ENCODE assay signal across 19 cellular contexts in the genomic region with DNA sequence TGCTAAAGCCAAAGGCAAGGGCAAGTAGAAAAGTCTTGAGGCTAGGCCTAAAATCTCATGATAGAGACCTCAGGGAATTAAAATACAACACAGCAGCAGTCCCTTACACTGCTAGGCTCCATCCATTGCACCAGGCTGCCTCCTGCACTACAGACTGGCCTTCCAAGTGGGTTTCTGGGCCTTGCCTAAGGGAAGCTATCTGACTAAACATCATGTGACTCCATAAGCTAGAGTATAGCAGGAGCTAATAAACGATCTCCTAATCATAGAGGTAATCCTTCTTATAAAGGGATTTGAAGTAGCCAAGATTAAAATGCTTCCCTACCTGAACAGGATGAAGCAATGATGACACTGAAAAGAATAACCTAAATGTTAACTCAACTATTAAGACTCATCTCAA.
DNase-seq lines count a peak whose midpoint lies in the region; ATAC-seq, FAIRE-seq and TF ChIP-seq lines count a peak whose summit lies in the region.
"Had no signal": no experiment of that assay in that cellular context is flagged by ENCODE, and none has a peak within 500 bp of the region (broad histone marks: within the 10 kb centered on the region; RNA-seq: fewer than 3 reads in every experiment).

No MANE protein-coding gene starts in this region.

- H3K9ac ChIP-seq in adipocyte (ENCODE audit: low read length) = peak overlapping the region; percentile 36
- no peak overlapping the region for H3K9ac ChIP-seq in kidney (ENCODE audit: low read length in 2 of 2)

- ATAC-seq in HG03139 (IDR thresholded peaks at IDR 0.05; ENCODE audit: unreplicated experiment) = no peak
- ATAC-seq: left lobe of liver, Panc1 had no signal

- H3K4me1 Mint-ChIP-seq in activated naive CD8-positive, alpha-beta T cell (ENCODE audit: low read depth) = peaks cover 11% of the 10 kb centered on the region
- peaks cover 2% of the 10 kb centered on the region for H3K4me1 Mint-ChIP-seq in activated naive CD8-positive, alpha-beta T cell treated with anti-CD3 and anti-CD28 coated beads for 36 hours
- H3K4me1 Mint-ChIP-seq in type B pancreatic cell (ENCODE audit: unreplicated experiment) = peaks cover 10% of the 10 kb centered on the region

- intact Hi-C loops in kidney (cut with DNase I) = no loop called here

- FAIRE-seq in kidney (lab: Jason Lieb, UNC) (no peak), H54 (lab: Jason Lieb, UNC) (no peak)

- H3K36me3 Mint-ChIP-seq in activated naive CD8-positive, alpha-beta T cell = peaks cover 37% of the 10 kb centered on the region
- H3K36me3 Mint-ChIP-seq in activated naive CD8-positive, alpha-beta T cell treated with anti-CD3 and anti-CD28 coated beads for 36 hours = peaks cover 53% of the 10 kb centered on the region
- peaks cover 56% of the 10 kb centered on the region for H3K36me3 Mint-ChIP-seq in type B pancreatic cell

- H3K27ac ChIP-seq in kidney (ENCODE audit: low read depth in 2 of 2, low read length in 2 of 2) = no peak overlapping the region
- H3K27ac ChIP-seq: psoas muscle, testis, VCaP had no signal

- H3K9me3 ChIP-seq in adipocyte (ENCODE audit: control insufficient read depth, low read length) (no peaks in the 10 kb centered on the region), kidney (ENCODE audit: control insufficient read depth in 1 of 2, low read length in 2 of 2) (no peaks in the 10 kb centered on the region)
- H3K9me3 ChIP-seq: psoas muscle, testis had no signal

- no peak for DNase-seq in activated naive CD8-positive, alpha-beta T cell treated with anti-CD3 and anti-CD28 coated beads for 36 hours
- DNase-seq in adipocyte (ENCODE audit: low read depth) = no peak
- DNase-seq in foreskin melanocyte = peak; percentile 48
- DNase-seq in type B pancreatic cell (ENCODE audit: extremely low spot score, unreplicated experiment) = no peak
- DNase-seq in kidney = no peak
- DNase-seq in H54 (ENCODE audit: insufficient read length, low spot score) = no peak
- DNase-seq: activated naive CD4-positive, alpha-beta T cell treated with Interleukin-2 at 50 U/mL for 16 hours; central memory CD4-positive, alpha-beta T cell; COR-L47; NCI-H1930; NCI-H526; psoas muscle; SW 1271; testis had no signal

- no peaks in the 10 kb centered on the region for H3K27me3 Mint-ChIP-seq in activated naive CD8-positive, alpha-beta T cell
- H3K27me3 Mint-ChIP-seq in activated naive CD8-positive, alpha-beta T cell treated with anti-CD3 and anti-CD28 coated beads for 36 hours = no peaks in the 10 kb centered on the region
- no peaks in the 10 kb centered on the region for H3K27me3 Mint-ChIP-seq in type B pancreatic cell

- no peak overlapping the region for H3K4me3 Mint-ChIP-seq in activated naive CD8-positive, alpha-beta T cell
- no peak overlapping the region for H3K4me3 Mint-ChIP-seq in activated naive CD8-positive, alpha-beta T cell treated with anti-CD3 and anti-CD28 coated beads for 36 hours
- no peak overlapping the region for H3K4me3 Mint-ChIP-seq in type B pancreatic cell

- H3K9me3 Mint-ChIP-seq in activated naive CD8-positive, alpha-beta T cell (ENCODE audit: low read depth) = peaks cover 3% of the 10 kb centered on the region
- H3K9me3 Mint-ChIP-seq in activated naive CD8-positive, alpha-beta T cell treated with anti-CD3 and anti-CD28 coated beads for 36 hours = peaks cover 5% of the 10 kb centered on the region
- H3K9me3 Mint-ChIP-seq in type B pancreatic cell = peaks cover 5% of the 10 kb centered on the region

- peaks cover 21% of the 10 kb centered on the region for H3K4me1 ChIP-seq in adipocyte (ENCODE audit: control insufficient read depth, insufficient read depth, low read length)
- H3K4me1 ChIP-seq in kidney (ENCODE audit: control insufficient read depth in 1 of 2, insufficient read depth in 1 of 2, low read depth in 1 of 2, low read length in 2 of 2) = no peaks in the 10 kb centered on the region
- H3K4me1 ChIP-seq: psoas muscle, testis had no signal

- no peaks in the 10 kb centered on the region for H3K27me3 ChIP-seq in adipocyte (replicated peaks; ENCODE audit: control insufficient read depth, insufficient read depth, low read length)
- H3K27me3 ChIP-seq: testis had no signal

- H3K27ac Mint-ChIP-seq in activated naive CD8-positive, alpha-beta T cell = peak overlapping the region; percentile 70
- no peak overlapping the region for H3K27ac Mint-ChIP-seq in activated naive CD8-positive, alpha-beta T cell treated with anti-CD3 and anti-CD28 coated beads for 36 hours
- peak overlapping the region; percentile 55 for H3K27ac Mint-ChIP-seq in type B pancreatic cell

- H3K36me3 ChIP-seq in adipocyte (ENCODE audit: control insufficient read depth, insufficient read depth, low read length, severe bottlenecking) (peaks cover 79% of the 10 kb centered on the region), kidney (ENCODE audit: control insufficient read depth in 1 of 2, insufficient read depth in 2 of 2, low read length in 2 of 2) (peaks cover 36 to 53% of the 10 kb centered on the region in 2 donors)

- TF ChIP-seq CTCF in type B pancreatic cell (conservative IDR thresholded peaks at IDR 0.05) (no peak), kidney (IDR thresholded peaks at IDR 0.05; ENCODE audit: borderline replicate concordance, extremely low read depth, insufficient read depth) (no peak)

- no peak overlapping the region for H3K4me3 ChIP-seq in adipocyte (ENCODE audit: low read length)
- no peak overlapping the region for H3K4me3 ChIP-seq in kidney (ENCODE audit: low read length in 2 of 2)
- H3K4me3 ChIP-seq: psoas muscle, testis had no signal

- TF ChIP-seq POLR2A in H54 (IDR thresholded peaks at IDR 0.05; ENCODE audit: low read depth, low read length) = no peak
